2 cellular contexts compared by ENCODE assay signal in genomic region chr16:64893386-64893785, GRCh38.
TF ChIP-seq lines count a peak whose summit lies in the region.

No MANE protein-coding gene starts in this region.

TF ChIP-seq in SK-N-SH, 30 proteins besides CTCF, POLR2A, EP300 and RAD21 (continued from another document):
- no peak for TF ChIP-seq PBX3 (IDR thresholded peaks at IDR 0.05)

TF ChIP-seq in SK-N-SH treated with all-trans-retinoic acid at 6 μM for 48 hours, 23 proteins besides CTCF, POLR2A, EP300 and RAD21 (continued from another document):
- no peak for TF ChIP-seq BACH2 (CRISPR knock-in tag; IDR thresholded peaks at IDR 0.05; ENCODE audit: borderline replicate concordance)
- no peak for TF ChIP-seq ISL1 (CRISPR knock-in tag; IDR thresholded peaks at IDR 0.05)
- TF ChIP-seq GLIS3 (CRISPR knock-in tag; IDR thresholded peaks at IDR 0.05) = no peak
- no peak for TF ChIP-seq TOX (CRISPR knock-in tag; IDR thresholded peaks at IDR 0.05; ENCODE audit: borderline replicate concordance)
- TF ChIP-seq TCF4 (CRISPR knock-in tag; IDR thresholded peaks at IDR 0.05; ENCODE audit: borderline replicate concordance) = no peak
- no peak for TF ChIP-seq SNAI2 (CRISPR knock-in tag; IDR thresholded peaks at IDR 0.05)
- no peak for TF ChIP-seq ZC3H10 (CRISPR knock-in tag; IDR thresholded peaks at IDR 0.05)
- no peak for TF ChIP-seq ZNF8 (CRISPR knock-in tag; IDR thresholded peaks at IDR 0.05)
- no peak for TF ChIP-seq ZFP3 (CRISPR knock-in tag; IDR thresholded peaks at IDR 0.05)
- TF ChIP-seq ZFP30 (CRISPR knock-in tag; IDR thresholded peaks at IDR 0.05) = no peak
- no peak for TF ChIP-seq ZNF70 (CRISPR knock-in tag; IDR thresholded peaks at IDR 0.05)
- TF ChIP-seq POU6F1 (CRISPR knock-in tag; IDR thresholded peaks at IDR 0.05; ENCODE audit: borderline replicate concordance, low read depth) = no peak
- no peak for TF ChIP-seq OSR1 (CRISPR knock-in tag; IDR thresholded peaks at IDR 0.05)
- no peak for TF ChIP-seq ESRRG (CRISPR knock-in tag; IDR thresholded peaks at IDR 0.05)
- no peak for TF ChIP-seq TSHZ2 (CRISPR knock-in tag; IDR thresholded peaks at IDR 0.05)
